Comparison of ENCODE assay signal across 10 cellular contexts in the genomic region with DNA sequence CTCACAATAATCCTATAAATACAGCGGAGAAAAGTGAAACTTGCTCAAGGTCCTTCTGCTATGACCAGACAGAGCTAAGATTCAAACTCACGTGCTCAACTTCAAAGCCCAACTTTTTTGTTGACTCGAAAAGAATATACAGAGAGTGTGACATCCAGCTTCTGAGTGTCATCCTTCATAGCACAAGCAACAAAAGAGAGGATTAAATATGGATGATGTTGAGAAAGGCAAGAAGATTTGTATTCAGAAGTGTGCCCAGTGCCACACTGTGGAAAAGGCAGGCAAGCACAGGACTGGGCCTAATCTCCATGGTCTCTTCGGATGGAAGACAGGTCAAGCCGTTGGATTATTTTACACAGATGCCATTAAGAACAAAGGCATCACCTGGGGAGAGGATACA. TPM values are rescaled to one million over a fixed set of nuclear protein-coding genes. Genes with fewer than 3 reads are reported as not detected.
DNase-seq lines count a peak whose midpoint lies in the region; ATAC-seq, FAIRE-seq and TF ChIP-seq lines count a peak whose summit lies in the region.
"Had no signal": no experiment of that assay in that cellular context is flagged by ENCODE, and none has a peak within 500 bp of the region (broad histone marks: within the 10 kb centered on the region; RNA-seq: fewer than 3 reads in every experiment).

No MANE protein-coding gene starts in this region.

- H3K27ac ChIP-seq in GM12878 (ENCODE audit: control insufficient read depth, insufficient read depth), result no peak overlapping the region
- no peak overlapping the region for H3K27ac ChIP-seq in prostate gland

- peak; percentile 48 for TF ChIP-seq RAD21 in GM12878 (IDR thresholded peaks at IDR 0.05; ENCODE audit: insufficient read depth, low read depth, low read length)

- in situ Hi-C loops in GM12878 (cut with MboI), result loop anchor here (25.0 kb wide), 1 partner anchor 986 kb away; no protein-coding TSS in a partner anchor

- H3K36me3 ChIP-seq in GM12878 (ENCODE audit: control insufficient read depth in 2 of 2, insufficient read depth in 2 of 2, low read length in 1 of 2) (no peaks in the 10 kb centered on the region), mucosa of stomach (ENCODE audit: control insufficient read depth, insufficient read depth, low read length) (no peaks in the 10 kb centered on the region), prostate gland (no peaks in the 10 kb centered on the region)

- no peak for FAIRE-seq in GM12878 (lab: Jason Lieb, UNC)

- H3K27me3 ChIP-seq in GM12878 (replicated peaks in 1 of 2; ENCODE audit: control insufficient read depth in 2 of 2, insufficient read depth in 2 of 2, low read length in 1 of 2) (no peaks in the 10 kb centered on the region), mucosa of stomach (ENCODE audit: control insufficient read depth, insufficient read depth, low read length) (no peaks in the 10 kb centered on the region), prostate gland (replicated peaks; ENCODE audit: insufficient read depth) (no peaks in the 10 kb centered on the region)

- TF ChIP-seq EP300 in GM12878 (IDR thresholded peaks at IDR 0.05; ENCODE audit: borderline replicate concordance in 1 of 2, control insufficient read depth in 1 of 2, low read depth in 2 of 2, low read length in 2 of 2), result no peak

- peak; percentile 4 for DNase-seq in DMS114 treated with DMSO at 0.1 percent for 48 hours (lab: John Stamatoyannopoulos, UW; ENCODE audit: unreplicated experiment)
- peak; percentile 32 for DNase-seq in LoVo (ENCODE audit: low spot score)
- DNase-seq in GM12878 (ENCODE audit: low read depth, low spot score), result no peak
- DNase-seq in NCI-H1048 (lab: John Stamatoyannopoulos, UW), result no peak
- DNase-seq in prostate gland (ENCODE audit: low spot score), result no peak
- DNase-seq: activated CD4-positive, CD25-positive, alpha-beta regulatory T cell had no signal

- no TSS peak for BruUV-seq in GM12878 (replicated peaks; lab: Mats Ljungman, UMichigan)

- H4K20me1 ChIP-seq in GM12878 (ENCODE audit: control insufficient read depth, insufficient read depth), result no peaks in the 10 kb centered on the region

- H3K9ac ChIP-seq in GM12878 (ENCODE audit: control insufficient read depth, insufficient read depth, low read length), result no peak overlapping the region
- no peak overlapping the region for H3K9ac ChIP-seq in mucosa of stomach (ENCODE audit: low read length)

- no peaks in the 10 kb centered on the region for H3K9me3 ChIP-seq in GM12878 (replicated peaks; ENCODE audit: control insufficient read depth, insufficient read depth, low read length)
- no peaks in the 10 kb centered on the region for H3K9me3 ChIP-seq in mucosa of stomach (ENCODE audit: control insufficient read depth, low read length)
- no peaks in the 10 kb centered on the region for H3K9me3 ChIP-seq in prostate gland
- H3K9me3 ChIP-seq: mucosa of descending colon had no signal

- CTCF ChIA-PET in GM12878 (lab: Yijun Ruan, JAX), result interaction anchor here (1.0 to 6.6 kb wide), 13 partner anchors 10 to 147 kb away, joined by 3 to 166 read pairs (median 6); no protein-coding TSS in a partner anchor

- RAD21 ChIA-PET in GM12878 (lab: Charles Lee; ENCODE audit: unreplicated experiment), result interaction anchor here (0.7 to 6.5 kb wide), 9 partner anchors 13 to 218 kb away, joined by 3 to 208 read pairs (median 5); no protein-coding TSS in a partner anchor

- peaks cover 27% of the 10 kb centered on the region for H3K79me2 ChIP-seq in GM12878 (ENCODE audit: control insufficient read depth, insufficient read depth, low read length)

- TF ChIP-seq CTCF in GM12878 (IDR thresholded peaks at IDR 0.05 in 2 of 3, conservative IDR thresholded peaks at IDR 0.05 in 1 of 3; ENCODE audit: control insufficient read depth in 2 of 3, extremely low read depth in 1 of 3, insufficient read depth in 1 of 3, low read depth in 3 of 3, low read length in 3 of 3) (peak in 2 of 3 experiments; percentile 23 to 24; a peak in 2 of 6 replicates), prostate gland (IDR thresholded peaks at IDR 0.05) (peak in 1 of 4 experiments; percentile 9)

- POLR2A ChIA-PET in GM12878 (lab: Charles Lee), result interaction anchor here (0.6 to 5.8 kb wide), 7 partner anchors 12 to 265 kb away, joined by 3 to 52 read pairs (median 3); no protein-coding TSS in a partner anchor

- ATAC-seq in GM12878, result no peak
- no peak for ATAC-seq in HG03469 (IDR thresholded peaks at IDR 0.05; ENCODE audit: unreplicated experiment)
- ATAC-seq in HG03342 (IDR thresholded peaks at IDR 0.05; ENCODE audit: unreplicated experiment), result no peak
- ATAC-seq: mucosa of descending colon had no signal

- WGBS in GM12878 (ENCODE audit: insufficient coverage, insufficient replicate concordance, low lambda C conversion rate, missing lambda C conversion rate), result 96% methylated on average over 5 of the region's 5 CpGs
- WGBS in prostate gland, result 54% methylated on average over 5 of the region's 5 CpGs

- peaks cover 3% of the 10 kb centered on the region; the same call in 1 of the 2 replicates for H3K4me1 ChIP-seq in GM12878 (ENCODE audit: control insufficient read depth, insufficient read depth, low read length)
- peaks cover 15% of the 10 kb centered on the region for H3K4me1 ChIP-seq in mucosa of stomach (ENCODE audit: control insufficient read depth, insufficient read depth, low read length)
- H3K4me1 ChIP-seq in prostate gland (replicated peaks), result no peaks in the 10 kb centered on the region

- H3K4me3 ChIP-seq in GM12878, result no peak overlapping the region
- H3K4me3 ChIP-seq in mucosa of stomach (ENCODE audit: low read length), result peak overlapping the region; percentile 2
- H3K4me3 ChIP-seq in prostate gland, result no peak overlapping the region
- H3K4me3 ChIP-seq: mucosa of descending colon had no signal

- TF ChIP-seq POLR2A in GM12878 (IDR thresholded peaks at IDR 0.05; ENCODE audit: low read depth, low read length) (no peak), prostate gland (IDR thresholded peaks at IDR 0.05) (no peak)

- no peak overlapping the region for H2AFZ ChIP-seq in GM12878 (ENCODE audit: control insufficient read depth, low read depth, low read length)

- intact Hi-C loops in GM12878 (cut with micrococcal nuclease; ENCODE audit: unreplicated experiment), result no loop called here
- intact Hi-C loops in prostate gland (cut with DNase I), result no loop called here

- SMC1A ChIA-PET in GM12878 (lab: Charles Lee; ENCODE audit: uncharacterized antibody, unreplicated experiment), result interaction anchor here (0.8 to 8.4 kb wide), 20 partner anchors 12 to 150 kb away, joined by 3 to 135 read pairs (median 8); no protein-coding TSS in a partner anchor

- H3K4me2 ChIP-seq in GM12878 (ENCODE audit: control insufficient read depth, insufficient read depth), result no peak overlapping the region

TF ChIP-seq in GM12878, 131 proteins besides CTCF, POLR2A, EP300 and RAD21:
- TF ChIP-seq KAT2A (conservative IDR thresholded peaks at IDR 0.05; ENCODE audit: control insufficient read depth, low read depth, low read length) (no peak), MEF2B (IDR thresholded peaks at IDR 0.05; ENCODE audit: partially characterized antibody, poor library complexity, severe bottlenecking) (no peak), FOS (IDR thresholded peaks at IDR 0.05; ENCODE audit: borderline replicate concordance, extremely low read depth, insufficient read length) (no peak), NRF1 (conservative IDR thresholded peaks at IDR 0.05; ENCODE audit: low read depth, low read length) (no peak)
TF ChIP-seq in GM12878: peak in this region for 0.

RNA-seq across cellular contexts. Expression of a gene that starts 2.1 kb away (rescaled TPM):
- 225 and 231 TPM in 2 replicates for total RNA-seq in GM12878 (2013; cell fraction: nucleolus; rRNA removed)
- 23.6 and 28.8 TPM in 2 replicates for total RNA-seq in GM12878 (2014; rRNA removed)
- 22.8 and 23.5 TPM in 2 replicates for total RNA-seq in GM12878 (2014; rRNA removed; fragmentation: Illumina TruSeq; extraction: Trizol)
- 25.0 and 25.7 TPM in 2 replicates for total RNA-seq in GM12878 (2021)
- polyA plus RNA-seq in GM12878 (2011; ENCODE audit: low read depth), result 25.9 TPM
- 110 and 179 TPM in 2 replicates for polyA plus RNA-seq in GM12878 (2011; rRNA removed)
- polyA plus RNA-seq in GM12878 (2011; cell fraction: cytosol; rRNA removed), result 24.1 and 27.6 TPM in 2 replicates
- polyA plus RNA-seq in GM12878 (2011; cell fraction: nucleus; rRNA removed), result 72.4 and 86.3 TPM in 2 replicates
- 40.1 and 44.7 TPM in 2 replicates for polyA plus RNA-seq in GM12878 (2012)
- 34.6 and 50.6 TPM in 2 replicates for polyA plus RNA-seq in GM12878 (2014; fragmentation: Illumina TruSeq; extraction: Trizol)
- 10 to 100 TPM; 11.0 to 13.6 TPM for polyA plus RNA-seq in GM12878 (2014; fragmentation: Nextera tagmentation; extraction: Ambion mirVana)
- 26.0 and 30.6 TPM in 2 replicates for polyA plus RNA-seq in GM12878 (2014; rRNA removed)
- polyA plus RNA-seq in GM12878 (2016; fragmentation: Nextera tagmentation; extraction: Ambion mirVana), result 10 to 100 TPM; 33.4 to 38.0 TPM
- polyA minus RNA-seq in GM12878 (2011; rRNA and poly(A)+ RNA removed), result 30.8 and 44.3 TPM in 2 replicates
- 14.0 and 20.4 TPM in 2 replicates for polyA minus RNA-seq in GM12878 (2011; cell fraction: cytosol; rRNA and poly(A)+ RNA removed)
- polyA minus RNA-seq in GM12878 (2011; cell fraction: nucleus; rRNA and poly(A)+ RNA removed), result 104 and 136 TPM in 2 replicates
- 10 to 100 TPM; 31.9 to 34.8 TPM for total RNA-seq in prostate gland

Comparison
In these comparisons a context has a peak if more than half of its experiments do, and no peak if none do; other contexts are left out.
1. DNase-seq: peak in DMS114 treated with DMSO at 0.1 percent for 48 hours (single experiment) and LoVo (single experiment); none in GM12878 (single experiment), NCI-H1048 (single experiment) and prostate gland (single experiment).